Comparison of ENCODE assay signal across 11 cellular contexts in genomic region chr6:148203281-148203925, GRCh38.
DNase-seq lines count a peak whose midpoint lies in the region; ATAC-seq, FAIRE-seq and TF ChIP-seq lines count a peak whose summit lies in the region.
"Had no signal": no experiment of that assay in that cellular context is flagged by ENCODE, and none has a peak within 500 bp of the region (broad histone marks: within the 10 kb centered on the region; RNA-seq: fewer than 3 reads in every experiment).

No MANE protein-coding gene starts in this region.

- POLR2A ChIA-PET in H1 (lab: Charles Lee; ENCODE audit: partially characterized antibody): interaction anchor here (0.8 kb wide), 1 partner anchor 29 kb away, joined by 3 read pairs; no protein-coding TSS in a partner anchor

- intact Hi-C loops in activated naive CD4-positive, alpha-beta T cell treated with anti-CD3 and anti-CD28 coated beads for 36 hours (cut with micrococcal nuclease): loop anchor here (2.0 to 5.0 kb wide), 5 partner anchors 19 to 1029 kb away; partner anchors contain the start of genes SASH1 and STXBP5

- no peak overlapping the region for H3K18ac ChIP-seq in H1 (ENCODE audit: extremely low read depth, low read length)

- no peak for DNase-seq in activated naive CD4-positive, alpha-beta T cell treated with anti-CD3 and anti-CD28 coated beads for 36 hours
- DNase-seq in activated naive CD4-positive, alpha-beta T cell (lab: John Stamatoyannopoulos, UW): no peak
- DNase-seq in NCI-H526 treated with DMSO at 0.1 percent for 48 hours (lab: John Stamatoyannopoulos, UW): peak; percentile 19
- DNase-seq in H1 (ENCODE audit: low read depth in 1 of 2, low spot score in 2 of 2): no peak
- no peak for DNase-seq in NOMO-1 (lab: John Stamatoyannopoulos, UW; ENCODE audit: unreplicated experiment in 2 of 2)
- DNase-seq in islet precursor cell: no peak
- DNase-seq: NCI-H1092 treated with DMSO at 0.1 percent for 48 hours, occipital lobe had no signal

- peak overlapping the region; percentile 10; the same call in 1 of the 2 replicates for H2AFZ ChIP-seq in H1 (ENCODE audit: low read length)

- no peaks in the 10 kb centered on the region for H4K20me1 ChIP-seq in H1 (replicated peaks in 1 of 2; ENCODE audit: control insufficient read depth in 1 of 2, insufficient read depth in 2 of 2, low read length in 2 of 2)

- no peak overlapping the region for H3K56ac ChIP-seq in H1 (replicated peaks; ENCODE audit: insufficient read length, low read depth, low read length)

- H2BK20ac ChIP-seq in H1 (ENCODE audit: low read length): no peak overlapping the region

- no peaks in the 10 kb centered on the region for H3K36me3 Mint-ChIP-seq in activated naive CD4-positive, alpha-beta T cell treated with anti-CD3 and anti-CD28 coated beads for 36 hours (ENCODE audit: low read depth)
- H3K36me3 Mint-ChIP-seq in stimulated activated naive CD8-positive, alpha-beta T cell treated with anti-CD3 and anti-CD28 coated beads, Interleukin-15, Interleukin-2, amounts not matched to agents 100 ng/mL and 50 ng/mL, for 24 hours (ENCODE audit: low read depth): no peaks in the 10 kb centered on the region

- H3K27ac ChIP-seq in H1 (ENCODE audit: low read depth, low read length): no peak overlapping the region

- TF ChIP-seq CTCF in H1 (IDR thresholded peaks at IDR 0.05; ENCODE audit: control extremely low read depth in 1 of 3, insufficient read depth in 1 of 3, low read depth in 1 of 3, low read length in 3 of 3): no peak

- H3K23ac ChIP-seq in H1 (ENCODE audit: insufficient read length): no peak overlapping the region

- H3K27me3 ChIP-seq in H1 (replicated peaks in 1 of 4; ENCODE audit: control insufficient read depth in 3 of 4, extremely low read depth in 1 of 4, insufficient read depth in 3 of 4, low read length in 3 of 4): no peaks in the 10 kb centered on the region

- TF ChIP-seq POLR2A in H1 (IDR thresholded peaks at IDR 0.05; ENCODE audit: control extremely low read depth in 1 of 2, low read depth in 2 of 2, low read length in 2 of 2): no peak

- H3K9me3 ChIP-seq in H1 (ENCODE audit: insufficient read depth in 2 of 2, low read depth in 1 of 2, low read length in 1 of 2): no peaks in the 10 kb centered on the region

- H3K4ac ChIP-seq in H1 (replicated peaks; ENCODE audit: insufficient read length, low read depth, low read length): no peak overlapping the region

- H2BK12ac ChIP-seq in H1 (ENCODE audit: low read depth, low read length): no peak overlapping the region

- no peaks in the 10 kb centered on the region for H3K79me2 ChIP-seq in H1 (ENCODE audit: control insufficient read depth in 1 of 2, insufficient read depth in 2 of 2, low read length in 2 of 2)

- H3K36me3 ChIP-seq in H1 (ENCODE audit: control insufficient read depth in 2 of 4, insufficient read depth in 4 of 4, low read length in 3 of 4): no peaks in the 10 kb centered on the region

- no peak overlapping the region for H4K8ac ChIP-seq in H1 (ENCODE audit: extremely low read depth, insufficient read depth, low read length)

- no peak overlapping the region for H2BK5ac ChIP-seq in H1 (ENCODE audit: low read depth, low read length)

- H3K9me3 Mint-ChIP-seq in activated naive CD4-positive, alpha-beta T cell treated with anti-CD3 and anti-CD28 coated beads for 36 hours: no peaks in the 10 kb centered on the region
- peaks cover 9% of the 10 kb centered on the region for H3K9me3 Mint-ChIP-seq in stimulated activated naive CD8-positive, alpha-beta T cell treated with anti-CD3 and anti-CD28 coated beads, Interleukin-15, Interleukin-2, amounts not matched to agents 100 ng/mL and 50 ng/mL, for 24 hours

- H3K4me2 ChIP-seq in H1 (ENCODE audit: insufficient read depth in 1 of 2, low read depth in 2 of 2, low read length in 2 of 2): no peak overlapping the region

- TF ChIP-seq RAD21 in H1 (IDR thresholded peaks at IDR 0.05 in 1 of 2, conservative IDR thresholded peaks at IDR 0.05 in 1 of 2; ENCODE audit: low read depth in 2 of 2, low read length in 2 of 2): no peak

- H3K4me1 ChIP-seq in H1 (replicated peaks in 1 of 4; ENCODE audit: control insufficient read depth in 3 of 4, insufficient read depth in 4 of 4, low read length in 3 of 4): peaks cover 0 to 3% (median under 1%) of the 10 kb centered on the region in 4 experiments; a peak in 1 of 7 replicates

- peaks cover 50% of the 10 kb centered on the region for H3K4me1 Mint-ChIP-seq in activated naive CD4-positive, alpha-beta T cell treated with anti-CD3 and anti-CD28 coated beads for 36 hours (ENCODE audit: low read depth)
- peaks cover 43% of the 10 kb centered on the region for H3K4me1 Mint-ChIP-seq in stimulated activated naive CD8-positive, alpha-beta T cell treated with anti-CD3 and anti-CD28 coated beads, Interleukin-15, Interleukin-2, amounts not matched to agents 100 ng/mL and 50 ng/mL, for 24 hours (ENCODE audit: low read depth)

- H3K23me2 ChIP-seq in H1 (ENCODE audit: low read depth, low read length): no peaks in the 10 kb centered on the region

- H3K4me3 Mint-ChIP-seq in activated naive CD4-positive, alpha-beta T cell treated with anti-CD3 and anti-CD28 coated beads for 36 hours: peak overlapping the region; percentile 48
- peak overlapping the region; percentile 69 for H3K4me3 Mint-ChIP-seq in stimulated activated naive CD8-positive, alpha-beta T cell treated with anti-CD3 and anti-CD28 coated beads, Interleukin-15, Interleukin-2, amounts not matched to agents 100 ng/mL and 50 ng/mL, for 24 hours
- H3K4me3 Mint-ChIP-seq: B cell had no signal

- no peak for TF ChIP-seq EP300 in H1 (IDR thresholded peaks at IDR 0.05; ENCODE audit: borderline replicate concordance in 1 of 2, low read depth in 2 of 2, low read length in 2 of 2)

- no peak overlapping the region for H3K4me3 ChIP-seq in H1 (ENCODE audit: extremely low read depth in 1 of 4, insufficient read depth in 2 of 4, low read depth in 3 of 4, low read length in 4 of 4)

- 84% methylated on average over 9 of the region's 9 CpGs; no CpG with 5 or more reads in 1 of the 2 experiments for WGBS in H1 (ENCODE audit: extremely low coverage in 1 of 2, insufficient coverage in 1 of 2, insufficient read length in 1 of 2, insufficient replicate concordance in 2 of 2, low coverage in 1 of 2, low lambda C conversion rate in 2 of 2, missing lambda C conversion rate in 1 of 2), 2 experiments

- no peak for ATAC-seq in GM19324 (IDR thresholded peaks at IDR 0.05; ENCODE audit: low FRiP score, unreplicated experiment)

- no peak for FAIRE-seq in H1 (lab: Jason Lieb, UNC)

- no peak overlapping the region for H2BK15ac ChIP-seq in H1 (ENCODE audit: low read length)

- CTCF ChIA-PET in activated naive CD4-positive, alpha-beta T cell treated with anti-CD3 and anti-CD28 coated beads for 36 hours (lab: Charles Lee): interaction anchor here (0.6 to 1.4 kb wide), 2 partner anchors 27 to 38 kb away, joined by 3 to 7 read pairs; no protein-coding TSS in a partner anchor
- CTCF ChIA-PET in H1 (lab: Charles Lee; ENCODE audit: partially characterized antibody): interaction anchor here (1.1 to 1.6 kb wide), 2 partner anchors 22 to 58 kb away, joined by 3 to 5 read pairs; no protein-coding TSS in a partner anchor

- H4K91ac ChIP-seq in H1 (replicated peaks; ENCODE audit: insufficient read length, low read length): no peak overlapping the region

- no peak overlapping the region for H3K9ac ChIP-seq in H1 (replicated peaks in 1 of 4; ENCODE audit: extremely low read depth in 1 of 4, low read depth in 3 of 4, low read length in 3 of 4)

- no peaks in the 10 kb centered on the region for H3K79me1 ChIP-seq in H1 (ENCODE audit: low read depth, low read length)

- H4K5ac ChIP-seq in H1 (ENCODE audit: insufficient read length, low read depth, low read length): no peak overlapping the region

- peaks cover 71% of the 10 kb centered on the region for H3K27me3 Mint-ChIP-seq in activated naive CD4-positive, alpha-beta T cell treated with anti-CD3 and anti-CD28 coated beads for 36 hours (ENCODE audit: low read depth)
- H3K27me3 Mint-ChIP-seq in stimulated activated naive CD8-positive, alpha-beta T cell treated with anti-CD3 and anti-CD28 coated beads, Interleukin-15, Interleukin-2, amounts not matched to agents 100 ng/mL and 50 ng/mL, for 24 hours: peaks cover 85% of the 10 kb centered on the region

- H2BK120ac ChIP-seq in H1 (replicated peaks; ENCODE audit: low read depth, low read length): no peak overlapping the region

- no peak overlapping the region for H2AK5ac ChIP-seq in H1 (ENCODE audit: low read depth, low read length)

- H3K14ac ChIP-seq in H1 (ENCODE audit: insufficient read length): no peak overlapping the region

- H3K27ac Mint-ChIP-seq in activated naive CD4-positive, alpha-beta T cell treated with anti-CD3 and anti-CD28 coated beads for 36 hours: peak overlapping the region; percentile 85
- H3K27ac Mint-ChIP-seq in stimulated activated naive CD8-positive, alpha-beta T cell treated with anti-CD3 and anti-CD28 coated beads, Interleukin-15, Interleukin-2, amounts not matched to agents 100 ng/mL and 50 ng/mL, for 24 hours: peak overlapping the region; percentile 94

TF ChIP-seq in H1, 55 proteins besides CTCF, POLR2A, EP300 and RAD21:
- TF ChIP-seq HDAC2 (IDR thresholded peaks at IDR 0.05; ENCODE audit: borderline replicate concordance in 1 of 2, low read depth in 2 of 2, low read length in 2 of 2) (no peak), KDM4A (IDR thresholded peaks at IDR 0.05; ENCODE audit: low read depth, low read length, severe bottlenecking) (no peak), CREB1 (IDR thresholded peaks at IDR 0.05) (no peak), SP4 (IDR thresholded peaks at IDR 0.05; ENCODE audit: low read length) (no peak), SIX5 (IDR thresholded peaks at IDR 0.05; ENCODE audit: low read depth, low read length) (no peak), POLR2AphosphoS5 (IDR thresholded peaks at IDR 0.05; ENCODE audit: low read depth, low read length) (no peak), CTBP2 (IDR thresholded peaks at IDR 0.05; ENCODE audit: borderline replicate concordance, insufficient read depth, insufficient read length, low read length) (no peak), SP1 (IDR thresholded peaks at IDR 0.05; ENCODE audit: low read depth, low read length) (no peak)
